12 cellular contexts compared by ENCODE assay signal in genomic region chrX:40552768-40553167, GRCh38. TPM values are rescaled to one million over a fixed set of nuclear protein-coding genes. Genes with fewer than 3 reads are reported as not detected.
A peak's percentile ranks its signal among the peaks of the same experiment; 100 is the strongest.
DNase-seq lines count a peak whose midpoint lies in the region; ATAC-seq, FAIRE-seq and TF ChIP-seq lines count a peak whose summit lies in the region.
"Had no signal": no experiment of that assay in that cellular context is flagged by ENCODE, and none has a peak within 500 bp of the region (broad histone marks: within the 10 kb centered on the region; RNA-seq: fewer than 3 reads in every experiment).

No MANE protein-coding gene starts in this region.

- no peaks in the 10 kb centered on the region for H3K9me3 Mint-ChIP-seq in HFFc6

- H3K27me3 Mint-ChIP-seq in HFFc6 (ENCODE audit: insufficient read depth): peaks cover 3% of the 10 kb centered on the region

- no peaks in the 10 kb centered on the region for H3K4me1 Mint-ChIP-seq in HFFc6 (ENCODE audit: low read depth)

- FAIRE-seq in D721Med (lab: Jason Lieb, UNC): no peak
- FAIRE-seq: G401.6 had no signal

- DNase-seq in D721Med (ENCODE audit: insufficient read length, low spot score) (no peak), HFFc6 (peak; percentile 6), SW480 (ENCODE audit: low spot score) (peak; percentile 38), left kidney (ENCODE audit: low read depth, low spot score) (peak; percentile 12), MV-4-11 (lab: John Stamatoyannopoulos, UW) (no peak), cerebellar nuclear complex (lab: John Stamatoyannopoulos, UW) (no peak)
- DNase-seq in activated T-cell treated with anti-CD3 and anti-CD28 coated beads, Interleukin-2, amount 50 U/mL, for 48 hours: no peak
- DNase-seq: activated effector memory CD4-positive, alpha-beta T cell treated with Interleukin-2 at 50 U/mL for 16 hours; mammary epithelial cell; NCI-H2081 treated with DMSO at 0.1 percent for 48 hours had no signal

- no peak overlapping the region for H3K4me3 Mint-ChIP-seq in HFFc6

- no peak for ATAC-seq in GM19452 (IDR thresholded peaks at IDR 0.05; ENCODE audit: unreplicated experiment)

- TF ChIP-seq CTCF in D721Med (IDR thresholded peaks at IDR 0.05; ENCODE audit: insufficient read depth, missing control alignments) (peak; percentile 18), HFFc6 (IDR thresholded peaks at IDR 0.05) (peak; percentile 43; the same call in 1 of the 2 replicates)

- H3K27ac Mint-ChIP-seq in HFFc6: no peak overlapping the region

- no peaks in the 10 kb centered on the region for H3K36me3 Mint-ChIP-seq in HFFc6 (ENCODE audit: low read depth)

RNA-seq across cellular contexts. Expression of gene ATP6AP2, which starts 28.0 kb away (rescaled TPM):
- total RNA-seq in HFFc6 (2021; fragmentation: NEBNext Ultra II Directional; extraction: Animal tissue kit (Norgen Biotek cat#: 25700)): 100 to 1,000 TPM; 112 to 143 (median 123) TPM

Comparison
In these comparisons a context has a peak if more than half of its experiments do, and no peak if none do; other contexts are left out.
1. DNase-seq: peak in HFFc6 (single experiment), SW480 (single experiment) and left kidney (single experiment); none in D721Med (single experiment), MV-4-11 (single experiment), activated T-cell treated with anti-CD3 and anti-CD28 coated beads, Interleukin-2, amount 50 U/mL, for 48 hours (0 of 2) and cerebellar nuclear complex (0 of 2).